8 cellular contexts compared by ENCODE assay signal in the genomic region with DNA sequence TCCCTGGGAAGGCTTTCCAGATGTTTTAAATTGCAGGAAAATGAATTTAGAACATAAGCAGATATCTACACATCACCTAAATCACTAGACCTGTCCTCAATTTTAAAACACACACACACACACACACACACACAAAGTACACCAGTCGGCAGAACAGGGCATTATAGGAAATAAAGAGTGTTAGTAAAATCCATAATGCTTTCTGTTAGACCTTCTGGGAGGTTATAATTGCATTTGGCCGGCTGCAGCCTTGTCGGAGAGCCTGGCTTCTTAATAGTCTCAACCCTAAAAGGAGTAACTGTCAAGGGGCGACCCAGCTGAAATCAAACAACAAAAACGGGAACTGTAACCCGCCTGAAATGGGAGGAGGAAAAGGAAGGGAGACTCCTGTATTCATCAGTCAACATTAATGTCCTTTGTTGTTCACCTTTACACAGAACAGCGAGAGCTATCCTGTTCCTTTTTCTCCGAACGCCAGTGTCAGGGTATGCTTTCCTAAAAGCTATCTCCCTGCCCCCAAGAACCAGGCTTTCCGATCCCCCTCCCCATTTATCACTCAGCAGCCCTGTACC. TPM values are rescaled to one million over a fixed set of nuclear protein-coding genes. Genes with fewer than 3 reads are reported as not detected.
A peak's percentile ranks its signal among the peaks of the same experiment; 100 is the strongest.
DNase-seq lines count a peak whose midpoint lies in the region; ATAC-seq and TF ChIP-seq lines count a peak whose summit lies in the region.

No MANE protein-coding gene starts in this region.

- DNase-seq in AG10803 (ENCODE audit: low read depth) (peak; percentile 1), GM20000 (ENCODE audit: low spot score) (peak; percentile 31), SJSA1 (ENCODE audit: low read depth in 1 of 2, low spot score in 2 of 2) (peak in 1 of 2 experiments; percentile 6), HEK293T (ENCODE audit: extremely low spot score) (no peak)
- DNase-seq in activated CD8-positive, alpha-beta memory T cell treated with anti-CD3 and anti-CD28 coated beads, Interleukin-2, amount 50 U/mL, for 48 hours = no peak

- POLR2A ChIA-PET in HEK293T (lab: Yijun Ruan, JAX) = interaction anchor here (0.8 to 1.6 kb wide), 5 partner anchors 10 to 246 kb away, joined by 3 to 8 read pairs (median 5); partner anchors contain the start of gene IFRD1

- H3K9me3 ChIP-seq in SJSA1 (replicated peaks) (no peaks in the 10 kb centered on the region), duodenal mucosa (ENCODE audit: control insufficient read depth in 1 of 2, low read length in 2 of 2) (no peaks in the 10 kb centered on the region), mucosa of stomach (ENCODE audit: control insufficient read depth, low read length) (no peaks in the 10 kb centered on the region)

- H3K4me1 ChIP-seq in SJSA1 (replicated peaks) (peaks cover 9% of the 10 kb centered on the region; the same call in 1 of the 2 replicates), duodenal mucosa (ENCODE audit: control insufficient read depth in 1 of 2, insufficient read depth in 2 of 2, low read length in 2 of 2) (peaks cover 14 to 21% of the 10 kb centered on the region in 2 donors), mucosa of stomach (ENCODE audit: control insufficient read depth, insufficient read depth, low read length) (peaks cover 10% of the 10 kb centered on the region)

- H3K27me3 ChIP-seq in SJSA1 (replicated peaks) = peaks cover 23% of the 10 kb centered on the region
- H3K27me3 ChIP-seq in duodenal mucosa (ENCODE audit: control insufficient read depth in 1 of 2, insufficient read depth in 2 of 2, low read length in 2 of 2) = peaks cover 14 to 31% of the 10 kb centered on the region in 2 donors
- peaks cover 27% of the 10 kb centered on the region for H3K27me3 ChIP-seq in mucosa of stomach (ENCODE audit: control insufficient read depth, insufficient read depth, low read length)

- H3K36me3 ChIP-seq in SJSA1 = no peaks in the 10 kb centered on the region
- no peaks in the 10 kb centered on the region for H3K36me3 ChIP-seq in duodenal mucosa (ENCODE audit: control insufficient read depth in 1 of 2, insufficient read depth in 2 of 2, low read length in 2 of 2)
- H3K36me3 ChIP-seq in mucosa of stomach (ENCODE audit: control insufficient read depth, insufficient read depth, low read length) = no peaks in the 10 kb centered on the region

- H3K27ac ChIP-seq in SJSA1 = no peak overlapping the region
- H3K27ac ChIP-seq in duodenal mucosa (ENCODE audit: low read depth, low read length) = peak overlapping the region; percentile 39

- H3K9ac ChIP-seq in duodenal mucosa (ENCODE audit: low read depth in 1 of 2, low read length in 2 of 2) (peak overlapping the region; percentile 50 to 76), mucosa of stomach (ENCODE audit: low read length) (peak overlapping the region; percentile 66)

- no peak for ATAC-seq in HG02938 (IDR thresholded peaks at IDR 0.05; ENCODE audit: unreplicated experiment)

- H3K4me3 ChIP-seq in AG10803 (ENCODE audit: low read length) = peak overlapping the region; percentile 73
- H3K4me3 ChIP-seq in SJSA1 = peak overlapping the region; percentile 64
- H3K4me3 ChIP-seq in duodenal mucosa (ENCODE audit: low read depth in 1 of 2, low read length in 2 of 2) = peak overlapping the region; percentile 97 to 98
- peak overlapping the region; percentile 74 for H3K4me3 ChIP-seq in mucosa of stomach (ENCODE audit: low read length)

- CTCF ChIA-PET in HEK293T (lab: Yijun Ruan, JAX) = interaction anchor here (1.1 kb wide), 1 partner anchor 442 kb away, joined by 3 read pairs; no protein-coding TSS in a partner anchor

- TF ChIP-seq CTCF in AG10803 (conservative IDR thresholded peaks at IDR 0.05; ENCODE audit: low read length) (no peak), GM20000 (IDR thresholded peaks at IDR 0.05; ENCODE audit: extremely low read depth, missing control alignments) (no peak)

TF ChIP-seq in HEK293T, 16 proteins besides CTCF, POLR2A, EP300 and RAD21:
- no peak for TF ChIP-seq HDGF (IDR thresholded peaks at IDR 0.05; ENCODE audit: borderline replicate concordance)
- TF ChIP-seq, protein P1, sequence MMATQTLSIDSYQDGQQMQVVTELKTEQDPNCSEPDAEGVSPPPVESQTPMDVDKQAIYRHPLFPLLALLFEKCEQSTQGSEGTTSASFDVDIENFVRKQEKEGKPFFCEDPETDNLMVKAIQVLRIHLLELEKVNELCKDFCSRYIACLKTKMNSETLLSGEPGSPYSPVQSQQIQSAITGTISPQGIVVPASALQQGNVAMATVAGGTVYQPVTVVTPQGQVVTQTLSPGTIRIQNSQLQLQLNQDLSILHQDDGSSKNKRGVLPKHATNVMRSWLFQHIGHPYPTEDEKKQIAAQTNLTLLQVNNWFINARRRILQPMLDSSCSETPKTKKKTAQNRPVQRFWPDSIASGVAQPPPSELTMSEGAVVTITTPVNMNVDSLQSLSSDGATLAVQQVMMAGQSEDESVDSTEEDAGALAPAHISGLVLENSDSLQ (IDR thresholded peaks at IDR 0.05) = no peak
- no peak for TF ChIP-seq L3MBTL2 (conservative IDR thresholded peaks at IDR 0.05)
- TF ChIP-seq FOXM1 (IDR thresholded peaks at IDR 0.05; ENCODE audit: borderline replicate concordance) = no peak
- TF ChIP-seq LEF1 (IDR thresholded peaks at IDR 0.05; ENCODE audit: borderline replicate concordance) = no peak
- TF ChIP-seq SP1 (IDR thresholded peaks at IDR 0.05) = no peak

RNA-seq across cellular contexts. Expression of gene DOCK4, which starts 1.3 kb away (rescaled TPM):
- total RNA-seq in SJSA1 (2014; rRNA removed; shearing (Covaris generic)) = 1.3 and 1.5 TPM in 2 replicates

RNA-seq across cellular contexts. Expression of gene ZNF277, which starts 1.6 kb away (rescaled TPM):
- total RNA-seq in SJSA1 (2014; rRNA removed; shearing (Covaris generic)) = 14.7 and 20.6 TPM in 2 replicates

Comparison
In these comparisons a context has a peak if more than half of its experiments do, and no peak if none do; other contexts are left out.
1. DNase-seq: peak in AG10803 (single experiment) and GM20000 (single experiment); none in HEK293T (single experiment) and activated CD8-positive, alpha-beta memory T cell treated with anti-CD3 and anti-CD28 coated beads, Interleukin-2, amount 50 U/mL, for 48 hours (single experiment).
2. Peak in every context shown above with its lines, with median percentiles within 50 percentile points of each other: H3K4me3 ChIP-seq.